In the genomic region with DNA sequence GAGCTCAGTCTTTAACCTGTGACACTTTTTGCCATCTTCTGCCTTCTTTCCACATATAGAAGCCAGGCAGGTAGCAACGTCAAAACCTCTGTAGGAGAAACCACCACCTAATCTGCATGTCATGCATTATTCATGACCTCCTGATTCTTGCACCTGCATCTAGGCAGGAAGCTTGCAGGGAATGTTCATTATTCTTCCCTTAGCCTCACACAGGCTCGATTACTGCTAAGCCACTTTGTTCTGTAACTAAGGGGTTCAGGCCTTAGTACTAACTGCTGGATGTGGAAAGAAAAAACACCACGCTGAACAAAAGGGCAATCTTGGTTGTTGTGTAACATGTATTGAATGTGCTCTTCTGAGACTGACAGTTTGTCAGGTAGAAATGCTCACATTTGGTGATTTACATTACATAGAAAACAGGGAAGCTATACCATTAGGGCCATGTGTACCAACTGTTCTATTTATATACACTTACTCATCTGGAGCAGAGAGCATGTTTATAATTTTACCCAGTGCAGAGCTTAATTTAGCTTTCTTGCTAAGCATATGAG, we compare ENCODE assay signal across 1 cellular context.
TF ChIP-seq lines count a peak whose summit lies in the region.

No MANE protein-coding gene starts in this region.

TF ChIP-seq in GM12878, 131 proteins besides CTCF, POLR2A, EP300 and RAD21 (continued from another document):
- TF ChIP-seq ZBTB4 (CRISPR knock-in tag; IDR thresholded peaks at IDR 0.05) (no peak), ZNF384 (IDR thresholded peaks at IDR 0.05; ENCODE audit: borderline replicate concordance, low read depth, low read length) (no peak), CHD2 (IDR thresholded peaks at IDR 0.05; ENCODE audit: borderline replicate concordance, low read depth, low read length) (no peak), TARDBP (IDR thresholded peaks at IDR 0.05; ENCODE audit: borderline replicate concordance) (no peak), BMI1 (IDR thresholded peaks at IDR 0.05; ENCODE audit: borderline replicate concordance) (no peak)
